ENCODE assay signal across 21 cellular contexts in genomic region chr5:158364367-158364766, GRCh38.
DNase-seq lines count a peak whose midpoint lies in the region; ATAC-seq and TF ChIP-seq lines count a peak whose summit lies in the region.
"Had no signal": no experiment of that assay in that cellular context is flagged by ENCODE, and none has a peak within 500 bp of the region (broad histone marks: within the 10 kb centered on the region; RNA-seq: fewer than 3 reads in every experiment).

No MANE protein-coding gene starts in this region.

- no peaks in the 10 kb centered on the region for H3K9me3 Mint-ChIP-seq in endodermal cell
- no peaks in the 10 kb centered on the region for H3K9me3 Mint-ChIP-seq in stimulated activated effector memory CD8-positive, alpha-beta T cell treated with anti-CD3 and anti-CD28 coated beads, Interleukin-12 subunit alpha, Interleukin-12 subunit beta, amount 100 ng/mL, for 72 hours

- TF ChIP-seq POLR2A in esophagus muscularis mucosa (IDR thresholded peaks at IDR 0.05; ENCODE audit: low read depth) = no peak

- H3K9ac ChIP-seq in NT2/D1 (ENCODE audit: insufficient read length, low read depth) (no peak overlapping the region), endodermal cell (ENCODE audit: extremely low read depth, low read length, poor library complexity, severe bottlenecking) (no peak overlapping the region)
- H3K9ac ChIP-seq: GM23248 had no signal

- peak; percentile 95 for DNase-seq in ELF-1 (ENCODE audit: low read depth, low spot score)
- DNase-seq in NT2/D1 (ENCODE audit: low read depth, low spot score) = peak; percentile 55
- DNase-seq in endodermal cell = peak; percentile 72
- peak; percentile 90 for DNase-seq in islet precursor cell
- DNase-seq in esophagus muscularis mucosa (ENCODE audit: extremely low spot score) = no peak
- no peak for DNase-seq in NCI-H2081 (lab: John Stamatoyannopoulos, UW)
- no peak for DNase-seq in stimulated activated effector memory CD8-positive, alpha-beta T cell treated with anti-CD3 and anti-CD28 coated beads, Interleukin-12 subunit alpha, Interleukin-12 subunit beta, amount 100 ng/mL, for 72 hours (ENCODE audit: low spot score in 2 of 2)
- no peak for DNase-seq in right atrium auricular region (ENCODE audit: low spot score)
- DNase-seq: DMS79, GM23248, HCEC 1CT, MM.1S, NCI-H1092, NCI-H1436, NCI-H2029, NCI-H524 treated with DMSO at 0.1 percent for 48 hours, SHP77 treated with DMSO at 0.1 percent for 48 hours had no signal

- no peak for ATAC-seq in stimulated activated effector memory CD8-positive, alpha-beta T cell treated with anti-CD3 and anti-CD28 coated beads, Interleukin-12 subunit alpha, Interleukin-12 subunit beta, amount 100 ng/mL, for 72 hours
- ATAC-seq: A549, HepG2, K562 had no signal

- TF ChIP-seq EP300 in esophagus muscularis mucosa (IDR thresholded peaks at IDR 0.05) = no peak

- H3K9me3 ChIP-seq in NT2/D1 (ENCODE audit: insufficient read depth, low read length) = peaks cover 10% of the 10 kb centered on the region; the same call in 1 of the 2 replicates
- H3K9me3 ChIP-seq in endodermal cell (ENCODE audit: control insufficient read depth, low read length) = no peaks in the 10 kb centered on the region
- no peaks in the 10 kb centered on the region for H3K9me3 ChIP-seq in esophagus muscularis mucosa
- no peaks in the 10 kb centered on the region for H3K9me3 ChIP-seq in right atrium auricular region
- H3K9me3 ChIP-seq: A549 had no signal

- no peaks in the 10 kb centered on the region for H3K36me3 Mint-ChIP-seq in endodermal cell (ENCODE audit: low read depth)
- no peaks in the 10 kb centered on the region for H3K36me3 Mint-ChIP-seq in stimulated activated effector memory CD8-positive, alpha-beta T cell treated with anti-CD3 and anti-CD28 coated beads, Interleukin-12 subunit alpha, Interleukin-12 subunit beta, amount 100 ng/mL, for 72 hours

- H3K27me3 ChIP-seq in NT2/D1 (ENCODE audit: insufficient read depth, insufficient read length) (no peaks in the 10 kb centered on the region), endodermal cell (ENCODE audit: control insufficient read depth, insufficient read depth, low read length, poor library complexity, severe bottlenecking) (no peaks in the 10 kb centered on the region), esophagus muscularis mucosa (no peaks in the 10 kb centered on the region), right atrium auricular region (no peaks in the 10 kb centered on the region)

- peaks cover 2% of the 10 kb centered on the region for H3K27me3 Mint-ChIP-seq in endodermal cell (ENCODE audit: insufficient read depth)
- H3K27me3 Mint-ChIP-seq: B cell had no signal

- no peak overlapping the region for H3K4me3 ChIP-seq in NT2/D1 (ENCODE audit: insufficient read length, low read depth)
- H3K4me3 ChIP-seq in endodermal cell (ENCODE audit: low read length) = peak overlapping the region; percentile 45
- H3K4me3 ChIP-seq in esophagus muscularis mucosa = no peak overlapping the region
- no peak overlapping the region for H3K4me3 ChIP-seq in right atrium auricular region
- H3K4me3 ChIP-seq: A549, GM23248, K562 had no signal

- H3K27ac ChIP-seq in endodermal cell (ENCODE audit: low read depth, low read length) (no peak overlapping the region), esophagus muscularis mucosa (replicated peaks in 1 of 4) (no peak overlapping the region), right atrium auricular region (no peak overlapping the region)
- H3K27ac ChIP-seq: A549, GM23248 had no signal

- peaks cover 45% of the 10 kb centered on the region for H3K4me1 Mint-ChIP-seq in endodermal cell
- H3K4me1 Mint-ChIP-seq in stimulated activated effector memory CD8-positive, alpha-beta T cell treated with anti-CD3 and anti-CD28 coated beads, Interleukin-12 subunit alpha, Interleukin-12 subunit beta, amount 100 ng/mL, for 72 hours = no peaks in the 10 kb centered on the region
- H3K4me1 Mint-ChIP-seq: B cell had no signal

- H3K4me1 ChIP-seq in NT2/D1 (ENCODE audit: insufficient read depth, insufficient read length) (no peaks in the 10 kb centered on the region), endodermal cell (ENCODE audit: control insufficient read depth, insufficient read depth, low read length) (peaks cover 8% of the 10 kb centered on the region), esophagus muscularis mucosa (peaks cover 0 to 7% (median 3%) of the 10 kb centered on the region in 4 donors), right atrium auricular region (no peaks in the 10 kb centered on the region)
- H3K4me1 ChIP-seq: A549 had no signal

- no peaks in the 10 kb centered on the region for H3K36me3 ChIP-seq in NT2/D1 (ENCODE audit: insufficient read depth, insufficient read length, low read length)
- H3K36me3 ChIP-seq in endodermal cell (ENCODE audit: control insufficient read depth, insufficient read depth, low read length) = no peaks in the 10 kb centered on the region
- no peaks in the 10 kb centered on the region for H3K36me3 ChIP-seq in esophagus muscularis mucosa
- no peaks in the 10 kb centered on the region for H3K36me3 ChIP-seq in right atrium auricular region

- H3K27ac Mint-ChIP-seq in endodermal cell = peak overlapping the region; percentile 74
- H3K27ac Mint-ChIP-seq in stimulated activated effector memory CD8-positive, alpha-beta T cell treated with anti-CD3 and anti-CD28 coated beads, Interleukin-12 subunit alpha, Interleukin-12 subunit beta, amount 100 ng/mL, for 72 hours = no peak overlapping the region
- H3K27ac Mint-ChIP-seq: B cell had no signal

- H3K4me3 Mint-ChIP-seq in endodermal cell = no peak overlapping the region
- no peak overlapping the region for H3K4me3 Mint-ChIP-seq in stimulated activated effector memory CD8-positive, alpha-beta T cell treated with anti-CD3 and anti-CD28 coated beads, Interleukin-12 subunit alpha, Interleukin-12 subunit beta, amount 100 ng/mL, for 72 hours
- H3K4me3 Mint-ChIP-seq: B cell had no signal

- TF ChIP-seq CTCF in endodermal cell (conservative IDR thresholded peaks at IDR 0.05) (no peak), esophagus muscularis mucosa (IDR thresholded peaks at IDR 0.05) (no peak), right atrium auricular region (IDR thresholded peaks at IDR 0.05) (no peak)

- intact Hi-C loops in esophagus muscularis mucosa (cut with DNase I) = no loop called here

- WGBS in endodermal cell (ENCODE audit: insufficient coverage in 1 of 2, insufficient read length in 1 of 2), 2 experiments = 23 to 38% methylated on average over 3 to 4 of the region's 4 CpGs
- 90% methylated on average over 4 of the region's 4 CpGs for WGBS in esophagus muscularis mucosa

Comparison
In these comparisons a context has a peak if more than half of its experiments do, and no peak if none do; other contexts are left out.
1. DNase-seq: peak in ELF-1 (single experiment), NT2/D1 (single experiment), endodermal cell (single experiment) and islet precursor cell (single experiment); none in esophagus muscularis mucosa (single experiment), NCI-H2081 (0 of 2), stimulated activated effector memory CD8-positive, alpha-beta T cell treated with anti-CD3 and anti-CD28 coated beads, Interleukin-12 subunit alpha, Interleukin-12 subunit beta, amount 100 ng/mL, for 72 hours (0 of 2) and right atrium auricular region (single experiment).